ENCODE assay signal across 1 cellular context in the genomic region with DNA sequence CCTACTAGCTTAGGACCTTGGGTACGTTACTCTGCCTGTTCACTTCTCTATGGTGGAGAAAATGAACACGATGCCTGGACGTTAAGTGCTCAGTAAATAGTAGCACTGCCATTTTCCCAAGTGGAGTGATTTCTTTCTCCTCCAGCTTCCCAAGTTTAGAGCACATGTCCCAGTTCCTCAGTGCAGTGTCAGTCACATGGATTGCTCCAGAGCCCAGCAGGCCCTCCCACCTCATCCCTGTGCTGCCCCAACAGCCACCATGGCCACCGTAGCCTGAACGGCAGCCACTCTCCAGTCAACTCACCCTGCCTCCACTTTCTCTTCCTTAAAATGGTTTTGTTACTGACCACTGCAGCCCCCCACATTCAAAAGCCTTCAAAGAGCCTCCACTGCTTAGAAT.
TF ChIP-seq lines count a peak whose summit lies in the region.

No MANE protein-coding gene starts in this region.

TF ChIP-seq in IMR-90, 13 proteins besides CTCF, POLR2A, EP300 and RAD21:
- TF ChIP-seq MXI1 (IDR thresholded peaks at IDR 0.05; ENCODE audit: borderline replicate concordance, low read depth, low read length) (no peak), CEBPB (IDR thresholded peaks at IDR 0.05; ENCODE audit: low read depth, low read length) (no peak), RCOR1 (IDR thresholded peaks at IDR 0.05; ENCODE audit: insufficient replicate concordance, low read length) (no peak), MAZ (IDR thresholded peaks at IDR 0.05; ENCODE audit: borderline replicate concordance, low read depth, low read length) (no peak), FOS (IDR thresholded peaks at IDR 0.05; ENCODE audit: low read depth, low read length) (no peak), NFE2L2 (IDR thresholded peaks at IDR 0.05; ENCODE audit: low read depth, low read length) (no peak), CHD1 (IDR thresholded peaks at IDR 0.05; ENCODE audit: low read depth, low read length) (no peak), BHLHE40 (IDR thresholded peaks at IDR 0.05; ENCODE audit: low read depth, low read length) (no peak), SMC3 (IDR thresholded peaks at IDR 0.05; ENCODE audit: low read depth, low read length) (no peak)
- TF ChIP-seq, protein P1, sequence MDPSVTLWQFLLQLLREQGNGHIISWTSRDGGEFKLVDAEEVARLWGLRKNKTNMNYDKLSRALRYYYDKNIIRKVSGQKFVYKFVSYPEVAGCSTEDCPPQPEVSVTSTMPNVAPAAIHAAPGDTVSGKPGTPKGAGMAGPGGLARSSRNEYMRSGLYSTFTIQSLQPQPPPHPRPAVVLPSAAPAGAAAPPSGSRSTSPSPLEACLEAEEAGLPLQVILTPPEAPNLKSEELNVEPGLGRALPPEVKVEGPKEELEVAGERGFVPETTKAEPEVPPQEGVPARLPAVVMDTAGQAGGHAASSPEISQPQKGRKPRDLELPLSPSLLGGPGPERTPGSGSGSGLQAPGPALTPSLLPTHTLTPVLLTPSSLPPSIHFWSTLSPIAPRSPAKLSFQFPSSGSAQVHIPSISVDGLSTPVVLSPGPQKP (IDR thresholded peaks at IDR 0.05; ENCODE audit: borderline replicate concordance, low read depth, low read length) = no peak
- TF ChIP-seq, protein P2, sequence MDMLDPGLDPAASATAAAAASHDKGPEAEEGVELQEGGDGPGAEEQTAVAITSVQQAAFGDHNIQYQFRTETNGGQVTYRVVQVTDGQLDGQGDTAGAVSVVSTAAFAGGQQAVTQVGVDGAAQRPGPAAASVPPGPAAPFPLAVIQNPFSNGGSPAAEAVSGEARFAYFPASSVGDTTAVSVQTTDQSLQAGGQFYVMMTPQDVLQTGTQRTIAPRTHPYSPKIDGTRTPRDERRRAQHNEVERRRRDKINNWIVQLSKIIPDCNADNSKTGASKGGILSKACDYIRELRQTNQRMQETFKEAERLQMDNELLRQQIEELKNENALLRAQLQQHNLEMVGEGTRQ (IDR thresholded peaks at IDR 0.05; ENCODE audit: low read depth, low read length) = no peak
